In genomic region chr10:68812420-68812819, GRCh38 we compare ENCODE assay signal across 1 cellular context.
TF ChIP-seq lines count a peak whose summit lies in the region.

No MANE protein-coding gene starts in this region.

TF ChIP-seq in H1, 55 proteins besides CTCF, POLR2A, EP300 and RAD21:
- TF ChIP-seq TAF1 (IDR thresholded peaks at IDR 0.05; ENCODE audit: low read depth, low read length) (no peak), GABPA (IDR thresholded peaks at IDR 0.05; ENCODE audit: borderline replicate concordance, insufficient read depth, low read length) (no peak), GTF2F1 (IDR thresholded peaks at IDR 0.05; ENCODE audit: borderline replicate concordance, low read depth, low read length) (no peak), RNF2 (IDR thresholded peaks at IDR 0.05; ENCODE audit: borderline replicate concordance, low read depth, low read length, missing control alignments, poor library complexity, severe bottlenecking) (no peak), JUN (IDR thresholded peaks at IDR 0.05; ENCODE audit: low read depth, low read length) (no peak), CEBPB (IDR thresholded peaks at IDR 0.05; ENCODE audit: low read depth, low read length) (no peak), CHD2 (IDR thresholded peaks at IDR 0.05; ENCODE audit: low read length) (no peak), HDAC6 (IDR thresholded peaks at IDR 0.05; ENCODE audit: low read depth, low read length) (no peak), ATF2 (IDR thresholded peaks at IDR 0.05; ENCODE audit: low read length) (no peak), SIX5 (IDR thresholded peaks at IDR 0.05; ENCODE audit: low read depth, low read length) (no peak), USF2 (IDR thresholded peaks at IDR 0.05; ENCODE audit: low read length) (no peak), TEAD4 (IDR thresholded peaks at IDR 0.05; ENCODE audit: low read depth, low read length) (no peak), RBBP5 (IDR thresholded peaks at IDR 0.05; ENCODE audit: borderline replicate concordance, low read depth, low read length) (no peak), BCL11A (IDR thresholded peaks at IDR 0.05; ENCODE audit: low read depth in 2 of 2, low read length in 2 of 2) (no peak), CHD1 (IDR thresholded peaks at IDR 0.05; ENCODE audit: low read depth, low read length) (no peak), EZH2 (IDR thresholded peaks at IDR 0.05; ENCODE audit: low read depth, low read length, severe bottlenecking) (no peak), MAFK (IDR thresholded peaks at IDR 0.05; ENCODE audit: low read depth, low read length) (no peak), ASH2L (IDR thresholded peaks at IDR 0.05; ENCODE audit: low read length) (no peak), CBX5 (IDR thresholded peaks at IDR 0.05; ENCODE audit: low read depth, low read length) (no peak)
